41 cellular contexts compared by ENCODE assay signal in the genomic region with DNA sequence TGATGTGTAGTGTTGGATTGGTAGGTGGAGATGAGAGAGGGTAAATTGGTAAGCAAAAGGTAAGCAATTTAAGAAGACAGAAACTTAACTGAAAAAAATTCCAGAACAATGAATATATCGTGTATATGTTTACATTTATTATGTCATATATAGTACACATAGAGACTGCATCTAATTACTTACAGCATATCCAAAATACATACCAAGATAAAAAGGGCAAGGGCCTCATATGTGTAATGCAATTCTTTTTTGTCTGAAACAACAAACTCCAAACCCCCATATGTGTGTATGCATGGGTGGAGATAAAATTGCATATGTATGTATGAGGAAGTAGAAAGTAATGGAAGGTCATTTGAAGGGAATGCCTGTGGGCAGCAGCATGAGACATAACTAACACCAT. TPM values are rescaled to one million over a fixed set of nuclear protein-coding genes. Genes with fewer than 3 reads are reported as not detected.
"Had no signal": no experiment of that assay in that cellular context is flagged by ENCODE, and none has a peak within 500 bp of the region (broad histone marks: within the 10 kb centered on the region; RNA-seq: fewer than 3 reads in every experiment).

No MANE protein-coding gene starts in this region.

- H3K4me3 ChIP-seq: adrenal gland, ascending aorta, body of pancreas, breast epithelium, cardiac muscle cell, colonic mucosa had no signal

- H3K9me3 ChIP-seq: adrenal gland, ascending aorta, body of pancreas, breast epithelium, colonic mucosa had no signal

- H3K27ac Mint-ChIP-seq: activated naive CD4-positive, alpha-beta T cell treated with anti-CD3 and anti-CD28 coated beads for 36 hours; activated naive CD4-positive, alpha-beta T cell treated with anti-CD3 and anti-CD28 coated beads, Interleukin-2, amount 10 ng/mL, durations not matched to agents 7 days and 5 days; activated naive CD4-positive, alpha-beta T cell treated with anti-CD3 and anti-CD28 coated beads, Interleukin-2, amount 50 U/mL, for 24 hours; activated naive CD4-positive, alpha-beta T cell treated with anti-CD3 and anti-CD28 coated beads, Interleukin-2, amount 50 U/mL, for 72 hours; activated naive CD8-positive, alpha-beta T cell; activated naive CD8-positive, alpha-beta T cell treated with anti-CD3 and anti-CD28 coated beads for 36 hours; activated naive CD8-positive, alpha-beta T cell treated with anti-CD3 and anti-CD28 coated beads, Interleukin-2, amount 10 ng/mL, durations not matched to agents 7 days and 5 days; activated naive CD8-positive, alpha-beta T cell treated with anti-CD3 and anti-CD28 coated beads, Interleukin-2, amount 50 U/mL, for 24 hours; activated T-cell treated with anti-CD3 and anti-CD28 coated beads, Interleukin-2, amount 50 U/mL, for 72 hours; activated T-helper 1 cell treated with anti-CD3 and anti-CD28 coated beads, Interleukin-12 subunit alpha, Interleukin-12 subunit beta, Interleukin-2, Interleukin-4 antibody, amounts not matched to agents 30 ng/mL and 10 ng/mL and 1 ng/mL, durations not matched to agents 14 hours and 24 hours and 36 hours; activated T-helper 17 cell treated with anti-CD3 and anti-CD28 coated beads, Interleukin-2, amount 50 U/mL, for 72 hours; activated T-helper 2 cell treated with anti-CD3 and anti-CD28 coated beads, Interferon-gamma antibody, Interleukin-2, Interleukin-4, amounts not matched to agents 10 μg/mL and 5 μg/mL and 100 μg/mL, durations not matched to agents 14 hours and 24 hours and 36 hours; brain had no signal

- H3K36me3 Mint-ChIP-seq: activated naive CD4-positive, alpha-beta T cell treated with anti-CD3 and anti-CD28 coated beads, Interleukin-2, amount 10 ng/mL, durations not matched to agents 7 days and 5 days; activated naive CD4-positive, alpha-beta T cell treated with anti-CD3 and anti-CD28 coated beads, Interleukin-2, amount 50 U/mL, for 24 hours; activated naive CD4-positive, alpha-beta T cell treated with anti-CD3 and anti-CD28 coated beads, Interleukin-2, amount 50 U/mL, for 72 hours; activated naive CD8-positive, alpha-beta T cell; activated naive CD8-positive, alpha-beta T cell treated with anti-CD3 and anti-CD28 coated beads for 36 hours; activated naive CD8-positive, alpha-beta T cell treated with anti-CD3 and anti-CD28 coated beads, Interleukin-2, amount 10 ng/mL, durations not matched to agents 7 days and 5 days; brain had no signal

- H3K4me3 Mint-ChIP-seq: activated naive CD4-positive, alpha-beta T cell treated with anti-CD3 and anti-CD28 coated beads for 36 hours; activated naive CD4-positive, alpha-beta T cell treated with anti-CD3 and anti-CD28 coated beads, Interleukin-2, amount 10 ng/mL, durations not matched to agents 7 days and 5 days; activated naive CD4-positive, alpha-beta T cell treated with anti-CD3 and anti-CD28 coated beads, Interleukin-2, amount 50 U/mL, for 24 hours; activated naive CD8-positive, alpha-beta T cell; activated naive CD8-positive, alpha-beta T cell treated with anti-CD3 and anti-CD28 coated beads for 36 hours; activated naive CD8-positive, alpha-beta T cell treated with anti-CD3 and anti-CD28 coated beads, Interleukin-2, amount 10 ng/mL, durations not matched to agents 7 days and 5 days; activated naive CD8-positive, alpha-beta T cell treated with anti-CD3 and anti-CD28 coated beads, Interleukin-2, amount 50 U/mL, for 24 hours; activated T-cell treated with anti-CD3 and anti-CD28 coated beads, Interleukin-2, amount 50 U/mL, for 72 hours; activated T-helper 1 cell treated with anti-CD3 and anti-CD28 coated beads, Interleukin-12 subunit alpha, Interleukin-12 subunit beta, Interleukin-2, Interleukin-4 antibody, amounts not matched to agents 30 ng/mL and 10 ng/mL and 1 ng/mL, durations not matched to agents 14 hours and 24 hours and 36 hours; activated T-helper 17 cell treated with anti-CD3 and anti-CD28 coated beads, Interleukin-2, amount 50 U/mL, for 72 hours; brain; central memory CD8-positive, alpha-beta T cell had no signal

- H3K27me3 ChIP-seq: adrenal gland, ascending aorta, body of pancreas, brain microvascular endothelial cell, breast epithelium, cardiac muscle cell, colonic mucosa had no signal

- H3K4me1 Mint-ChIP-seq: activated naive CD4-positive, alpha-beta T cell treated with anti-CD3 and anti-CD28 coated beads, Interleukin-2, amount 10 ng/mL, durations not matched to agents 7 days and 5 days; activated naive CD4-positive, alpha-beta T cell treated with anti-CD3 and anti-CD28 coated beads, Interleukin-2, amount 50 U/mL, for 24 hours; activated naive CD8-positive, alpha-beta T cell treated with anti-CD3 and anti-CD28 coated beads for 36 hours; activated naive CD8-positive, alpha-beta T cell treated with anti-CD3 and anti-CD28 coated beads, Interleukin-2, amount 10 ng/mL, durations not matched to agents 7 days and 5 days; activated naive CD8-positive, alpha-beta T cell treated with anti-CD3 and anti-CD28 coated beads, Interleukin-2, amount 50 U/mL, for 24 hours; activated T-helper 17 cell treated with anti-CD3 and anti-CD28 coated beads, Interleukin-2, amount 50 U/mL, for 72 hours; brain; central memory CD8-positive, alpha-beta T cell had no signal

- H3K4me1 ChIP-seq: adrenal gland, ascending aorta, body of pancreas, breast epithelium, colonic mucosa had no signal

- H3K27ac ChIP-seq: adrenal gland, ascending aorta, body of pancreas, brain microvascular endothelial cell, breast epithelium, cardiac muscle cell, colonic mucosa had no signal

- H3K9me3 Mint-ChIP-seq: activated naive CD4-positive, alpha-beta T cell treated with anti-CD3 and anti-CD28 coated beads, Interleukin-2, amount 10 ng/mL, durations not matched to agents 7 days and 5 days; activated naive CD4-positive, alpha-beta T cell treated with anti-CD3 and anti-CD28 coated beads, Interleukin-2, amount 50 U/mL, for 24 hours; activated naive CD8-positive, alpha-beta T cell treated with anti-CD3 and anti-CD28 coated beads for 36 hours; activated T-helper 1 cell treated with anti-CD3 and anti-CD28 coated beads, Interleukin-12 subunit alpha, Interleukin-12 subunit beta, Interleukin-2, Interleukin-4 antibody, amounts not matched to agents 30 ng/mL and 10 ng/mL and 1 ng/mL, durations not matched to agents 14 hours and 24 hours and 36 hours had no signal

- DNase-seq: activated effector memory CD4-positive, alpha-beta T cell treated with anti-CD3 and anti-CD28 coated beads, Interleukin-2, amount 50 U/mL, for 16 hours; activated effector memory CD4-positive, alpha-beta T cell treated with Interleukin-2 at 50 U/mL for 16 hours; activated gamma-delta T cell; activated gamma-delta T cell treated with Interleukin-2 at 50 U/mL for 16 hours; activated naive CD4-positive, alpha-beta T cell; activated naive CD4-positive, alpha-beta T cell treated with anti-CD3 and anti-CD28 coated beads for 36 hours; activated naive CD4-positive, alpha-beta T cell treated with anti-CD3 and anti-CD28 coated beads, Interleukin-2, amount 10 ng/mL, durations not matched to agents 7 days and 5 days; activated naive CD4-positive, alpha-beta T cell treated with anti-CD3 and anti-CD28 coated beads, Interleukin-2, amount 50 U/mL, for 16 hours; activated naive CD4-positive, alpha-beta T cell treated with Interleukin-2 at 50 U/mL for 16 hours; activated naive CD8-positive, alpha-beta T cell treated with anti-CD3 and anti-CD28 coated beads for 36 hours; activated naive CD8-positive, alpha-beta T cell treated with anti-CD3 and anti-CD28 coated beads, Interleukin-2, amount 10 ng/mL, durations not matched to agents 7 days and 5 days; activated naive CD8-positive, alpha-beta T cell treated with anti-CD3 and anti-CD28 coated beads, Interleukin-2, amount 50 U/mL, for 24 hours; activated T-cell treated with anti-CD3 and anti-CD28 coated beads, Interleukin-2, amount 50 U/mL, for 48 hours; activated T-cell treated with anti-CD3 and anti-CD28 coated beads, Interleukin-2, amount 50 U/mL, for 72 hours; adrenal gland; amniotic stem cell; amygdala; anterior cingulate cortex; aorta; body of pancreas; brain microvascular endothelial cell; caudate nucleus; central memory CD4-positive, alpha-beta T cell; cerebellar nuclear complex; colonic mucosa had no signal

- H3K36me3 ChIP-seq: adrenal gland, ascending aorta, brain microvascular endothelial cell, breast epithelium, cardiac muscle cell, colonic mucosa had no signal

- ATAC-seq: activated naive CD4-positive, alpha-beta T cell treated with anti-CD3 and anti-CD28 coated beads, Interleukin-2, amount 50 U/mL, for 72 hours; activated naive CD8-positive, alpha-beta T cell treated with anti-CD3 and anti-CD28 coated beads, Interleukin-2, amount 50 U/mL, for 24 hours; activated T-cell treated with anti-CD3 and anti-CD28 coated beads, Interleukin-2, amount 50 U/mL, for 72 hours; activated T-helper 17 cell treated with anti-CD3 and anti-CD28 coated beads, Interleukin-2, amount 50 U/mL, for 72 hours; body of pancreas had no signal

- H3K27me3 Mint-ChIP-seq: activated naive CD4-positive, alpha-beta T cell treated with anti-CD3 and anti-CD28 coated beads, Interleukin-2, amount 10 ng/mL, durations not matched to agents 7 days and 5 days; activated naive CD8-positive, alpha-beta T cell; activated naive CD8-positive, alpha-beta T cell treated with anti-CD3 and anti-CD28 coated beads for 36 hours; activated naive CD8-positive, alpha-beta T cell treated with anti-CD3 and anti-CD28 coated beads, Interleukin-2, amount 10 ng/mL, durations not matched to agents 7 days and 5 days; activated naive CD8-positive, alpha-beta T cell treated with anti-CD3 and anti-CD28 coated beads, Interleukin-2, amount 50 U/mL, for 24 hours; central memory CD8-positive, alpha-beta T cell had no signal

RNA-seq across cellular contexts. Expression of gene KRTAP20-3, which starts 4.2 kb away (rescaled TPM):
- total RNA-seq: activated naive CD4-positive, alpha-beta T cell treated with anti-CD3 and anti-CD28 coated beads for 36 hours; activated naive CD4-positive, alpha-beta T cell treated with anti-CD3 and anti-CD28 coated beads, Interleukin-2, amount 50 U/mL, for 72 hours; activated naive CD8-positive, alpha-beta T cell treated with anti-CD3 and anti-CD28 coated beads for 36 hours; activated naive CD8-positive, alpha-beta T cell treated with anti-CD3 and anti-CD28 coated beads, Interleukin-2, amount 10 ng/mL, durations not matched to agents 7 days and 5 days; activated T-cell treated with anti-CD3 and anti-CD28 coated beads, Interleukin-2, amount 50 U/mL, for 72 hours; activated T-helper 1 cell treated with anti-CD3 and anti-CD28 coated beads, Interleukin-12 subunit alpha, Interleukin-12 subunit beta, Interleukin-2, Interleukin-4 antibody, amounts not matched to agents 30 ng/mL and 10 ng/mL and 1 ng/mL, durations not matched to agents 14 hours and 24 hours and 36 hours; activated T-helper 17 cell treated with anti-CD3 and anti-CD28 coated beads, Interleukin-2, amount 50 U/mL, for 72 hours; activated T-helper 2 cell treated with anti-CD3 and anti-CD28 coated beads, Interferon-gamma antibody, Interleukin-2, Interleukin-4, amounts not matched to agents 10 μg/mL and 5 μg/mL and 100 μg/mL, durations not matched to agents 14 hours and 24 hours and 36 hours; adrenal gland; aorta; ascending aorta; astrocyte; body of pancreas; breast epithelium; bronchial epithelial cell; cardiac muscle cell; cardiac septum; cerebellum; chondrocyte; colonic mucosa had no signal

RNA-seq across cellular contexts. Expression of gene KRTAP20-2, which starts 11.9 kb away (rescaled TPM):
- total RNA-seq: activated naive CD4-positive, alpha-beta T cell treated with anti-CD3 and anti-CD28 coated beads for 36 hours; activated naive CD4-positive, alpha-beta T cell treated with anti-CD3 and anti-CD28 coated beads, Interleukin-2, amount 50 U/mL, for 72 hours; activated naive CD8-positive, alpha-beta T cell treated with anti-CD3 and anti-CD28 coated beads for 36 hours; activated naive CD8-positive, alpha-beta T cell treated with anti-CD3 and anti-CD28 coated beads, Interleukin-2, amount 10 ng/mL, durations not matched to agents 7 days and 5 days; activated T-cell treated with anti-CD3 and anti-CD28 coated beads, Interleukin-2, amount 50 U/mL, for 72 hours; activated T-helper 1 cell treated with anti-CD3 and anti-CD28 coated beads, Interleukin-12 subunit alpha, Interleukin-12 subunit beta, Interleukin-2, Interleukin-4 antibody, amounts not matched to agents 30 ng/mL and 10 ng/mL and 1 ng/mL, durations not matched to agents 14 hours and 24 hours and 36 hours; activated T-helper 17 cell treated with anti-CD3 and anti-CD28 coated beads, Interleukin-2, amount 50 U/mL, for 72 hours; activated T-helper 2 cell treated with anti-CD3 and anti-CD28 coated beads, Interferon-gamma antibody, Interleukin-2, Interleukin-4, amounts not matched to agents 10 μg/mL and 5 μg/mL and 100 μg/mL, durations not matched to agents 14 hours and 24 hours and 36 hours; adrenal gland; aorta; ascending aorta; astrocyte; body of pancreas; breast epithelium; bronchial epithelial cell; cardiac muscle cell; cardiac septum; cerebellum; chondrocyte; colonic mucosa had no signal

RNA-seq across cellular contexts. Expression of gene KRTAP20-4, which starts 26.5 kb away (rescaled TPM):
- total RNA-seq: activated naive CD4-positive, alpha-beta T cell treated with anti-CD3 and anti-CD28 coated beads for 36 hours; activated naive CD4-positive, alpha-beta T cell treated with anti-CD3 and anti-CD28 coated beads, Interleukin-2, amount 50 U/mL, for 72 hours; activated naive CD8-positive, alpha-beta T cell treated with anti-CD3 and anti-CD28 coated beads for 36 hours; activated naive CD8-positive, alpha-beta T cell treated with anti-CD3 and anti-CD28 coated beads, Interleukin-2, amount 10 ng/mL, durations not matched to agents 7 days and 5 days; activated T-cell treated with anti-CD3 and anti-CD28 coated beads, Interleukin-2, amount 50 U/mL, for 72 hours; activated T-helper 1 cell treated with anti-CD3 and anti-CD28 coated beads, Interleukin-12 subunit alpha, Interleukin-12 subunit beta, Interleukin-2, Interleukin-4 antibody, amounts not matched to agents 30 ng/mL and 10 ng/mL and 1 ng/mL, durations not matched to agents 14 hours and 24 hours and 36 hours; activated T-helper 17 cell treated with anti-CD3 and anti-CD28 coated beads, Interleukin-2, amount 50 U/mL, for 72 hours; activated T-helper 2 cell treated with anti-CD3 and anti-CD28 coated beads, Interferon-gamma antibody, Interleukin-2, Interleukin-4, amounts not matched to agents 10 μg/mL and 5 μg/mL and 100 μg/mL, durations not matched to agents 14 hours and 24 hours and 36 hours; adrenal gland; aorta; ascending aorta; astrocyte; body of pancreas; breast epithelium; bronchial epithelial cell; cardiac muscle cell; cardiac septum; cerebellum; chondrocyte; colonic mucosa had no signal

RNA-seq across cellular contexts. Expression of gene KRTAP20-1, which starts 30.7 kb away (rescaled TPM):
- total RNA-seq: activated naive CD4-positive, alpha-beta T cell treated with anti-CD3 and anti-CD28 coated beads for 36 hours; activated naive CD4-positive, alpha-beta T cell treated with anti-CD3 and anti-CD28 coated beads, Interleukin-2, amount 50 U/mL, for 72 hours; activated naive CD8-positive, alpha-beta T cell treated with anti-CD3 and anti-CD28 coated beads for 36 hours; activated naive CD8-positive, alpha-beta T cell treated with anti-CD3 and anti-CD28 coated beads, Interleukin-2, amount 10 ng/mL, durations not matched to agents 7 days and 5 days; activated T-cell treated with anti-CD3 and anti-CD28 coated beads, Interleukin-2, amount 50 U/mL, for 72 hours; activated T-helper 1 cell treated with anti-CD3 and anti-CD28 coated beads, Interleukin-12 subunit alpha, Interleukin-12 subunit beta, Interleukin-2, Interleukin-4 antibody, amounts not matched to agents 30 ng/mL and 10 ng/mL and 1 ng/mL, durations not matched to agents 14 hours and 24 hours and 36 hours; activated T-helper 17 cell treated with anti-CD3 and anti-CD28 coated beads, Interleukin-2, amount 50 U/mL, for 72 hours; activated T-helper 2 cell treated with anti-CD3 and anti-CD28 coated beads, Interferon-gamma antibody, Interleukin-2, Interleukin-4, amounts not matched to agents 10 μg/mL and 5 μg/mL and 100 μg/mL, durations not matched to agents 14 hours and 24 hours and 36 hours; adrenal gland; aorta; ascending aorta; astrocyte; body of pancreas; breast epithelium; bronchial epithelial cell; cardiac muscle cell; cardiac septum; cerebellum; chondrocyte; colonic mucosa had no signal

RNA-seq across cellular contexts. Expression of gene KRTAP6-1, which starts 33.2 kb away (rescaled TPM):
- total RNA-seq: activated naive CD4-positive, alpha-beta T cell treated with anti-CD3 and anti-CD28 coated beads for 36 hours; activated naive CD4-positive, alpha-beta T cell treated with anti-CD3 and anti-CD28 coated beads, Interleukin-2, amount 50 U/mL, for 72 hours; activated naive CD8-positive, alpha-beta T cell treated with anti-CD3 and anti-CD28 coated beads for 36 hours; activated naive CD8-positive, alpha-beta T cell treated with anti-CD3 and anti-CD28 coated beads, Interleukin-2, amount 10 ng/mL, durations not matched to agents 7 days and 5 days; activated T-cell treated with anti-CD3 and anti-CD28 coated beads, Interleukin-2, amount 50 U/mL, for 72 hours; activated T-helper 1 cell treated with anti-CD3 and anti-CD28 coated beads, Interleukin-12 subunit alpha, Interleukin-12 subunit beta, Interleukin-2, Interleukin-4 antibody, amounts not matched to agents 30 ng/mL and 10 ng/mL and 1 ng/mL, durations not matched to agents 14 hours and 24 hours and 36 hours; activated T-helper 17 cell treated with anti-CD3 and anti-CD28 coated beads, Interleukin-2, amount 50 U/mL, for 72 hours; activated T-helper 2 cell treated with anti-CD3 and anti-CD28 coated beads, Interferon-gamma antibody, Interleukin-2, Interleukin-4, amounts not matched to agents 10 μg/mL and 5 μg/mL and 100 μg/mL, durations not matched to agents 14 hours and 24 hours and 36 hours; adrenal gland; aorta; ascending aorta; astrocyte; body of pancreas; breast epithelium; bronchial epithelial cell; cardiac muscle cell; cardiac septum; cerebellum; chondrocyte; colonic mucosa had no signal
